In the genomic region with DNA sequence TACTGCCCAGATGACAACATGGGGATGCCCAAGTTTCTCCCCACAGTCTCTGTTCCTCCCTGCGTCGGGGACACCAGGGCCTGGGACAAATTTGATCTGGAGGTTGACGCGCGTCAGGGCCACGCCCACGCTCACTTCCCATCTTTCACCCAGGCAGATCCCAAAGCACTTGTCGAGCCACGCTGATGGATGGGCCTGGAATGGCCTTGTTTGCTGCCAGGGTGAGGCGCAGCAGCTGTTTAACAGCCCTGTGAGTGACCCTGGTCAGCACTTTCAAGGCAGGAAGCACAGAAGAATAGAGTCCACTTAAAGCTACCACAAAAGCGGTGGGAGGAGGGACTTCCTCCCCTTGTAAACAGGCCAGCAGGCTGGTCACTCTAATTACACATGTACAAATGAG, we compare ENCODE assay signal across 10 cellular contexts.
DNase-seq lines count a peak whose midpoint lies in the region; ATAC-seq and TF ChIP-seq lines count a peak whose summit lies in the region.
"Had no signal": no experiment of that assay in that cellular context is flagged by ENCODE, and none has a peak within 500 bp of the region (broad histone marks: within the 10 kb centered on the region; RNA-seq: fewer than 3 reads in every experiment).

No MANE protein-coding gene starts in this region.

- no peaks in the 10 kb centered on the region for H3K79me2 ChIP-seq in mammary epithelial cell (ENCODE audit: insufficient read depth, low read length)

- no peaks in the 10 kb centered on the region for H3K9me3 ChIP-seq in lower lobe of right lung
- no peaks in the 10 kb centered on the region for H3K9me3 ChIP-seq in stomach smooth muscle (ENCODE audit: control insufficient read depth in 2 of 2, low read length in 2 of 2)
- H3K9me3 ChIP-seq in mammary epithelial cell (replicated peaks; ENCODE audit: insufficient read depth, low read length): no peaks in the 10 kb centered on the region

- no TSS peak for BruUV-seq in mammary epithelial cell (replicated peaks; lab: Mats Ljungman, UMichigan)

- DNase-seq in MV-4-11 (lab: John Stamatoyannopoulos, UW) (peak; percentile 80), lower lobe of right lung (peak; percentile 84), mammary epithelial cell (no peak), DMS 273 (lab: John Stamatoyannopoulos, UW; ENCODE audit: unreplicated experiment) (no peak)
- no peak for DNase-seq in activated CD4-positive, CD25-positive, alpha-beta regulatory T cell (lab: John Stamatoyannopoulos, UW)
- DNase-seq: activated CD4-positive, alpha-beta T cell treated with anti-CD3 and anti-CD28 coated beads, Interleukin-2, amount 10 ng/mL, durations not matched to agents 7 days and 5 days; brain microvascular endothelial cell had no signal

- CTCF ChIA-PET in mammary epithelial cell (lab: Charles Lee; ENCODE audit: low non-redundant PET): no interaction called here

- H3K4me1 ChIP-seq in lower lobe of right lung: peaks cover 23% of the 10 kb centered on the region
- peaks cover 24% of the 10 kb centered on the region for H3K4me1 ChIP-seq in stomach smooth muscle (ENCODE audit: control insufficient read depth, insufficient read depth, low read length)
- no peaks in the 10 kb centered on the region for H3K4me1 ChIP-seq in mammary epithelial cell (ENCODE audit: insufficient read depth, low read length)

- H3K27ac ChIP-seq in cingulate gyrus (ENCODE audit: low read depth, low read length): peak overlapping the region; percentile 65
- peak overlapping the region; percentile 80 for H3K27ac ChIP-seq in lower lobe of right lung
- peak overlapping the region; percentile 24 for H3K27ac ChIP-seq in stomach smooth muscle (ENCODE audit: low read length)
- H3K27ac ChIP-seq in mammary epithelial cell (ENCODE audit: insufficient read depth, low read depth, low read length): no peak overlapping the region
- H3K27ac ChIP-seq: brain microvascular endothelial cell had no signal

- H3K4me3 ChIP-seq in lower lobe of right lung: no peak overlapping the region
- peak overlapping the region in 1 of 2 donors; percentile 15 for H3K4me3 ChIP-seq in stomach smooth muscle (ENCODE audit: low read length in 2 of 2)
- no peak overlapping the region for H3K4me3 ChIP-seq in mammary epithelial cell (replicated peaks in 1 of 3; ENCODE audit: insufficient read depth in 1 of 3, low read depth in 2 of 3, low read length in 3 of 3)

- intact Hi-C loops in lower lobe of right lung (cut with DNase I): no loop called here
- intact Hi-C loops in mammary epithelial cell (cut with micrococcal nuclease): no loop called here

- dilution Hi-C loops in mammary epithelial cell (cut with HindIII; ENCODE audit: low sequenced_read_pairs): no loop called here

- WGBS in mammary epithelial cell (ENCODE audit: low coverage, missing lambda C conversion rate): 85% methylated on average over 10 of the region's 11 CpGs

- H3K36me3 ChIP-seq in lower lobe of right lung (no peaks in the 10 kb centered on the region), stomach smooth muscle (ENCODE audit: control insufficient read depth in 2 of 2, insufficient read depth in 2 of 2, low read length in 2 of 2) (no peaks in the 10 kb centered on the region), mammary epithelial cell (ENCODE audit: insufficient read depth, low read length) (no peaks in the 10 kb centered on the region)
- H3K36me3 ChIP-seq: brain microvascular endothelial cell had no signal

- H3K9ac ChIP-seq in stomach smooth muscle (ENCODE audit: low read length in 2 of 2) (no peak overlapping the region), mammary epithelial cell (ENCODE audit: insufficient read depth, low read length) (no peak overlapping the region)

- ATAC-seq in lower lobe of right lung (peak; percentile 74 to 83), HG03039 (IDR thresholded peaks at IDR 0.05; ENCODE audit: unreplicated experiment) (no peak)

- no peak overlapping the region for H2AFZ ChIP-seq in mammary epithelial cell (ENCODE audit: low read depth, low read length)

- H3K27me3 ChIP-seq in lower lobe of right lung (ENCODE audit: low read depth) (no peaks in the 10 kb centered on the region), stomach smooth muscle (ENCODE audit: control insufficient read depth in 1 of 2, insufficient read depth in 2 of 2, low read length in 2 of 2) (no peaks in the 10 kb centered on the region), mammary epithelial cell (ENCODE audit: insufficient read depth, low read length) (no peaks in the 10 kb centered on the region)
- H3K27me3 ChIP-seq: brain microvascular endothelial cell had no signal

- H4K20me1 ChIP-seq in mammary epithelial cell (ENCODE audit: insufficient read depth, low read length): no peaks in the 10 kb centered on the region

- in situ Hi-C loops in mammary epithelial cell (cut with MboI; ENCODE audit: low sequenced_read_pairs in 2 of 2): no loop called here

- H3K4me2 ChIP-seq in mammary epithelial cell (ENCODE audit: insufficient read depth, low read depth, low read length): no peak overlapping the region

- TF ChIP-seq CTCF in lower lobe of right lung (IDR thresholded peaks at IDR 0.05) (no peak), mammary epithelial cell (conservative IDR thresholded peaks at IDR 0.05 in 1 of 2, IDR thresholded peaks at IDR 0.05 in 1 of 2; ENCODE audit: extremely low read depth in 1 of 2, insufficient read depth in 1 of 2, low read depth in 1 of 2, low read length in 2 of 2) (no peak)

Comparison
In these comparisons a context has a peak if more than half of its experiments do, and no peak if none do; other contexts are left out.
1. DNase-seq: peak in MV-4-11 (single experiment) and lower lobe of right lung (single experiment); none in mammary epithelial cell (single experiment), DMS 273 (single experiment) and activated CD4-positive, CD25-positive, alpha-beta regulatory T cell (0 of 4).